1 cellular context compared by ENCODE assay signal in the genomic region with DNA sequence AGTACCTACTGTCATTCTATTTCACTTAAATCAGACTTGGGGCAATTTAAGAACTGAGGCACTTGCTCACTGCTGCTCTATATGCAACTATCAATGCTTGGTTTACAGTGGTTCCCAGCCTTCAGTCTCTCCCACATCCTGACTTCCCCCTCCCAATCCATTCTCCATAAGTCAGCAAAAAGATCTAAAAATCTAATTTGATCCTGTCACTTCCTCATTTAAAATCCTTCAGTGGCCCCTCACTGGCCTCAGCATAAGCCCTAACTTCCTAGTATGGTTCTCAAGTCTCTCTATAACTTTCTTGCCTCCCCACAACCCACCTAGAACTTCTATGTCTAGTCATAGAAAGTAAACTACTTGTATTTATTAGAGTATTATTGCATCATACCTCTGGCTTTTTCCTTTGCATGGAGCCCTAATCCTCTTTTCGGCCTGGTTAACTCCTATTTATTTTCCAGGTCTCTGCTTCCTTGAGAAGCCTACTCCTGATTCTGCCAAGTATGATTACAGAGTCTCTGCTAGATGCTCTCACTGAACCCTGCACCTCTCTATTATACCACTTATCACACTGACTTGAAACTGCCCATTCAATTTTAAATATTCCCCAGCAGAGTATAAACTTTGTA.
A peak's percentile ranks its signal among the peaks of the same experiment; 100 is the strongest.
TF ChIP-seq lines count a peak whose summit lies in the region.

No MANE protein-coding gene starts in this region.

TF ChIP-seq in K562, 482 proteins besides CTCF, POLR2A, EP300 and RAD21 (continued from another document):
- TF ChIP-seq HDAC2 (IDR thresholded peaks at IDR 0.05), result no peak
- TF ChIP-seq SRSF9 (IDR thresholded peaks at IDR 0.05; ENCODE audit: borderline replicate concordance, low read depth, low read length), result no peak
- TF ChIP-seq, protein P1, sequence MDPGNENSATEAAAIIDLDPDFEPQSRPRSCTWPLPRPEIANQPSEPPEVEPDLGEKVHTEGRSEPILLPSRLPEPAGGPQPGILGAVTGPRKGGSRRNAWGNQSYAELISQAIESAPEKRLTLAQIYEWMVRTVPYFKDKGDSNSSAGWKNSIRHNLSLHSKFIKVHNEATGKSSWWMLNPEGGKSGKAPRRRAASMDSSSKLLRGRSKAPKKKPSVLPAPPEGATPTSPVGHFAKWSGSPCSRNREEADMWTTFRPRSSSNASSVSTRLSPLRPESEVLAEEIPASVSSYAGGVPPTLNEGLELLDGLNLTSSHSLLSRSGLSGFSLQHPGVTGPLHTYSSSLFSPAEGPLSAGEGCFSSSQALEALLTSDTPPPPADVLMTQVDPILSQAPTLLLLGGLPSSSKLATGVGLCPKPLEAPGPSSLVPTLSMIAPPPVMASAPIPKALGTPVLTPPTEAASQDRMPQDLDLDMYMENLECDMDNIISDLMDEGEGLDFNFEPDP (CRISPR knock-in tag; IDR thresholded peaks at IDR 0.05), result no peak
- TF ChIP-seq C11orf30 (IDR thresholded peaks at IDR 0.05; ENCODE audit: low read depth), result peak; percentile 25; the same call in 1 of the 2 replicates
- TF ChIP-seq, protein P2, sequence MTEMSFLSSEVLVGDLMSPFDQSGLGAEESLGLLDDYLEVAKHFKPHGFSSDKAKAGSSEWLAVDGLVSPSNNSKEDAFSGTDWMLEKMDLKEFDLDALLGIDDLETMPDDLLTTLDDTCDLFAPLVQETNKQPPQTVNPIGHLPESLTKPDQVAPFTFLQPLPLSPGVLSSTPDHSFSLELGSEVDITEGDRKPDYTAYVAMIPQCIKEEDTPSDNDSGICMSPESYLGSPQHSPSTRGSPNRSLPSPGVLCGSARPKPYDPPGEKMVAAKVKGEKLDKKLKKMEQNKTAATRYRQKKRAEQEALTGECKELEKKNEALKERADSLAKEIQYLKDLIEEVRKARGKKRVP (CRISPR knock-in tag; IDR thresholded peaks at IDR 0.05), result peak; percentile 49; the same call in 1 of the 2 replicates
- no peak for TF ChIP-seq CEBPG (CRISPR knock-in tag; IDR thresholded peaks at IDR 0.05)
- peak; percentile 73 to 77 for TF ChIP-seq CEBPG (tag; conservative IDR thresholded peaks at IDR 0.05 in 1 of 2, IDR thresholded peaks at IDR 0.05 in 1 of 2)
- no peak for TF ChIP-seq JUN (IDR thresholded peaks at IDR 0.05; ENCODE audit: borderline replicate concordance, low read depth, low read length)
- TF ChIP-seq JUN (CRISPR knock-in tag; IDR thresholded peaks at IDR 0.05; ENCODE audit: borderline replicate concordance), result no peak
- TF ChIP-seq ZNF121 (CRISPR knock-in tag; conservative IDR thresholded peaks at IDR 0.05), result no peak
- TF ChIP-seq, protein P3, sequence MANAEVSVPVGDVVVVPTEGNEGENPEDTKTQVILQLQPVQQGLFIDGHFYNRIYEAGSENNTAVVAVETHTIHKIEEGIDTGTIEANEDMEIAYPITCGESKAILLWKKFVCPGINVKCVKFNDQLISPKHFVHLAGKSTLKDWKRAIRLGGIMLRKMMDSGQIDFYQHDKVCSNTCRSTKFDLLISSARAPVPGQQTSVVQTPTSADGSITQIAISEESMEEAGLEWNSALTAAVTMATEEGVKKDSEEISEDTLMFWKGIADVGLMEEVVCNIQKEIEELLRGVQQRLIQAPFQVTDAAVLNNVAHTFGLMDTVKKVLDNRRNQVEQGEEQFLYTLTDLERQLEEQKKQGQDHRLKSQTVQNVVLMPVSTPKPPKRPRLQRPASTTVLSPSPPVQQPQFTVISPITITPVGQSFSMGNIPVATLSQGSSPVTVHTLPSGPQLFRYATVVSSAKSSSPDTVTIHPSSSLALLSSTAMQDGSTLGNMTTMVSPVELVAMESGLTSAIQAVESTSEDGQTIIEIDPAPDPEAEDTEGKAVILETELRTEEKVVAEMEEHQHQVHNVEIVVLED (CRISPR knock-in tag; IDR thresholded peaks at IDR 0.05), result no peak
